1 cellular context compared by ENCODE assay signal in the genomic region with DNA sequence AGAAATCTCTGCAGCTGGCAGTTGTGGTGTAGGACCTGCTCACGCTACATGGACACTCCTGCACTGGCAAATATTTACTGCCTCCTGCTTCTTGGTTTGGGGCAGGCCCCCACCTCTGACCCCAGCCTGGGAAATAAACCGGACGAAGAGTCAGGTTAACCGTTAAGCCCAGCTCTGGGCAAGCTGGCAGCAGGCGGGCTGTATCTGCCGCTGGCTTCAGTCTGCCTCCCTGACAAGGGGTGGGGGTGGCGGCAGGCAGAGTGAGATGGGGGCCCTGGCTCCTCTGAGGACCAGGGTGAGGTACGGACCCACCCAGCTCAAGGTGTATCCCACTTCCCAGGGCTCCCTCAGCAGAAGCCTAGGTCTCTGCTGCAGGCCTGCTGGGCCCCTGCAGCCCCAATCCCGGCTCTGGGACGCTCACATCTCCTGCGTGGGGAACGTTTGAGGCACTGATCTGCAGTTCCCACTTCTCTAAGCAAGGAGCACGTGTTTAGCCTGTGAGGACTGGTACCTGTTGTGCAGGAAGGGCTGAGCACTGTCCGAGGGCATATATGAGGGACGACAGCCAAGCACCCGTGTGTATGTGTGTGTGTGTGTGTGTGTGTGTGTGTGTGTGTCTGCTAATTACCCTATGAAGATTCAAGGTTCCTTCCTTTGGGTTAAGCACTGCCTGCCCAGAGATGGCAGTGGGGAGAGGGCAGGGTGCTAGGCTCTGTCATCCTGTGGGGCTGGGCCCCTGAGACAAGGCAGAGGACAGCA.
TF ChIP-seq lines count a peak whose summit lies in the region.

No MANE protein-coding gene starts in this region.

TF ChIP-seq in HepG2, 621 proteins besides CTCF, POLR2A, EP300 and RAD21 (continued from another document and continues in another):
- TF ChIP-seq REST (IDR thresholded peaks at IDR 0.05; ENCODE audit: borderline replicate concordance in 1 of 2, low read depth in 1 of 2, low read length in 2 of 2): no peak
- TF ChIP-seq SMARCE1 (IDR thresholded peaks at IDR 0.05; ENCODE audit: borderline replicate concordance): no peak
- peak; percentile 15; the same call in 1 of the 2 replicates for TF ChIP-seq ZNF350 (CRISPR knock-in tag; IDR thresholded peaks at IDR 0.05; ENCODE audit: borderline replicate concordance, low read depth)
- no peak for TF ChIP-seq SRSF9 (IDR thresholded peaks at IDR 0.05; ENCODE audit: borderline replicate concordance, insufficient read depth, low read depth, low read length, poor library complexity, severe bottlenecking)
- TF ChIP-seq NR2F1 (CRISPR knock-in tag; IDR thresholded peaks at IDR 0.05): peak in 1 of 2 experiments; percentile 46; a peak in 2 of 4 replicates
- peak; percentile 72; the same call in 1 of the 2 replicates for TF ChIP-seq SP140L (CRISPR knock-in tag; IDR thresholded peaks at IDR 0.05; ENCODE audit: borderline replicate concordance)
- TF ChIP-seq ZNF775 (CRISPR knock-in tag; IDR thresholded peaks at IDR 0.05; ENCODE audit: borderline replicate concordance): no peak
- no peak for TF ChIP-seq GABPA (IDR thresholded peaks at IDR 0.05; ENCODE audit: low read depth, low read length)
- peak; percentile 48; the same call in 1 of the 2 replicates for TF ChIP-seq GABPA (CRISPR knock-in tag; IDR thresholded peaks at IDR 0.05; ENCODE audit: low read depth)
- 0 out of 2 replicates have a peak, but pooled peaks have one; percentile 14 for TF ChIP-seq ZNF143 (CRISPR knock-in tag; IDR thresholded peaks at IDR 0.05)
- no peak for TF ChIP-seq KLF11 (CRISPR knock-in tag; IDR thresholded peaks at IDR 0.05)
- no peak for TF ChIP-seq ZNF12 (CRISPR knock-in tag; IDR thresholded peaks at IDR 0.05)
- TF ChIP-seq ZSCAN29 (CRISPR knock-in tag; conservative IDR thresholded peaks at IDR 0.05): peak; percentile 97
- 0 out of 2 replicates have a peak, but pooled peaks have one; percentile 19 for TF ChIP-seq NFAT5 (CRISPR knock-in tag; IDR thresholded peaks at IDR 0.05)
- peak; percentile 12 for TF ChIP-seq AGO2 (optimal IDR thresholded peaks at IDR 0.05; ENCODE audit: low read depth, low read length)
- TF ChIP-seq JDP2 (CRISPR knock-in tag; IDR thresholded peaks at IDR 0.05; ENCODE audit: borderline replicate concordance): no peak
- TF ChIP-seq ATRX (CRISPR knock-in tag; IDR thresholded peaks at IDR 0.05; ENCODE audit: borderline replicate concordance): no peak
- TF ChIP-seq TAF15 (IDR thresholded peaks at IDR 0.05; ENCODE audit: low read depth, low read length, poor library complexity, severe bottlenecking): no peak
- TF ChIP-seq MXI1 (IDR thresholded peaks at IDR 0.05; ENCODE audit: borderline replicate concordance, low read depth, low read length): no peak
- no peak for TF ChIP-seq ZBTB4 (CRISPR knock-in tag; IDR thresholded peaks at IDR 0.05; ENCODE audit: borderline replicate concordance)
- TF ChIP-seq MTA1 (CRISPR knock-in tag; IDR thresholded peaks at IDR 0.05; ENCODE audit: borderline replicate concordance): no peak
- no peak for TF ChIP-seq ZNF550 (CRISPR knock-in tag; IDR thresholded peaks at IDR 0.05; ENCODE audit: borderline replicate concordance)
- TF ChIP-seq, protein P1, sequence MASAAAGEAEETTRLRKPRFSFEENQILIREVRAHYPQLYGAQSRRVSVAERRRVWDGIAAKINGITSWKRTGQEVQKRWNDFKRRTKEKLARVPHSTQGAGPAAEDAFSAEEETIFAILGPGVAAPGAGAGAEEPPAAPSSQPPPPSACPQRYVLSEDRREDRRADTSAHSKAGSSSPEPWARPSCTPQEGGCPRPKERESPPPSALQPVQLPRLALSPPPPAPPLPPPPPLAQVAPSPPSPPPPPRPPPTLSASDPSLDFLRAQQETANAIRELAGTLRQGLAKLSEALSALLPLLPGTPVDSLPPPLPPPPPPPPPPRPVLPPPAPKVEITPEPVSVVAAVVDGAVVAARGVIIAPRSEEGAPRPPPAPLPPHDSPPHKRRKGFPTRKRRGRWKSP (CRISPR knock-in tag; IDR thresholded peaks at IDR 0.05): 0 out of 2 replicates have a peak, but pooled peaks have one; percentile 6
- peak; percentile 79; the same call in 1 of the 2 replicates for TF ChIP-seq ZC3H4 (CRISPR knock-in tag; IDR thresholded peaks at IDR 0.05; ENCODE audit: borderline replicate concordance)
- TF ChIP-seq TBL1XR1 (IDR thresholded peaks at IDR 0.05; ENCODE audit: borderline replicate concordance, low read length, partially characterized antibody): no peak
- TF ChIP-seq BORCS8-MEF2B (CRISPR knock-in tag; IDR thresholded peaks at IDR 0.05): peak; percentile 6; the same call in 1 of the 2 replicates
- TF ChIP-seq ZNF414 (CRISPR knock-in tag; IDR thresholded peaks at IDR 0.05): 0 out of 2 replicates have a peak, but pooled peaks have one; percentile 61
- TF ChIP-seq ARID2 (CRISPR knock-in tag; IDR thresholded peaks at IDR 0.05; ENCODE audit: borderline replicate concordance): no peak
- peak; percentile 57 for TF ChIP-seq BCL6 (CRISPR knock-in tag; IDR thresholded peaks at IDR 0.05)
- peak; percentile 52 for TF ChIP-seq SP5 (CRISPR knock-in tag; IDR thresholded peaks at IDR 0.05; ENCODE audit: borderline replicate concordance, low read depth)
- TF ChIP-seq POLR2G (IDR thresholded peaks at IDR 0.05; ENCODE audit: low read depth, low read length): peak; percentile 60; the same call in 1 of the 2 replicates
- TF ChIP-seq, protein P2, sequence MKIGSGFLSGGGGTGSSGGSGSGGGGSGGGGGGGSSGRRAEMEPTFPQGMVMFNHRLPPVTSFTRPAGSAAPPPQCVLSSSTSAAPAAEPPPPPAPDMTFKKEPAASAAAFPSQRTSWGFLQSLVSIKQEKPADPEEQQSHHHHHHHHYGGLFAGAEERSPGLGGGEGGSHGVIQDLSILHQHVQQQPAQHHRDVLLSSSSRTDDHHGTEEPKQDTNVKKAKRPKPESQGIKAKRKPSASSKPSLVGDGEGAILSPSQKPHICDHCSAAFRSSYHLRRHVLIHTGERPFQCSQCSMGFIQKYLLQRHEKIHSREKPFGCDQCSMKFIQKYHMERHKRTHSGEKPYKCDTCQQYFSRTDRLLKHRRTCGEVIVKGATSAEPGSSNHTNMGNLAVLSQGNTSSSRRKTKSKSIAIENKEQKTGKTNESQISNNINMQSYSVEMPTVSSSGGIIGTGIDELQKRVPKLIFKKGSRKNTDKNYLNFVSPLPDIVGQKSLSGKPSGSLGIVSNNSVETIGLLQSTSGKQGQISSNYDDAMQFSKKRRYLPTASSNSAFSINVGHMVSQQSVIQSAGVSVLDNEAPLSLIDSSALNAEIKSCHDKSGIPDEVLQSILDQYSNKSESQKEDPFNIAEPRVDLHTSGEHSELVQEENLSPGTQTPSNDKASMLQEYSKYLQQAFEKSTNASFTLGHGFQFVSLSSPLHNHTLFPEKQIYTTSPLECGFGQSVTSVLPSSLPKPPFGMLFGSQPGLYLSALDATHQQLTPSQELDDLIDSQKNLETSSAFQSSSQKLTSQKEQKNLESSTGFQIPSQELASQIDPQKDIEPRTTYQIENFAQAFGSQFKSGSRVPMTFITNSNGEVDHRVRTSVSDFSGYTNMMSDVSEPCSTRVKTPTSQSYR (CRISPR knock-in tag; IDR thresholded peaks at IDR 0.05; ENCODE audit: borderline replicate concordance): 0 out of 2 replicates have a peak, but pooled peaks have one; percentile 14
- TF ChIP-seq ZNF672 (CRISPR knock-in tag; IDR thresholded peaks at IDR 0.05): no peak
